Comparison of ENCODE assay signal across 16 cellular contexts in the genomic region with DNA sequence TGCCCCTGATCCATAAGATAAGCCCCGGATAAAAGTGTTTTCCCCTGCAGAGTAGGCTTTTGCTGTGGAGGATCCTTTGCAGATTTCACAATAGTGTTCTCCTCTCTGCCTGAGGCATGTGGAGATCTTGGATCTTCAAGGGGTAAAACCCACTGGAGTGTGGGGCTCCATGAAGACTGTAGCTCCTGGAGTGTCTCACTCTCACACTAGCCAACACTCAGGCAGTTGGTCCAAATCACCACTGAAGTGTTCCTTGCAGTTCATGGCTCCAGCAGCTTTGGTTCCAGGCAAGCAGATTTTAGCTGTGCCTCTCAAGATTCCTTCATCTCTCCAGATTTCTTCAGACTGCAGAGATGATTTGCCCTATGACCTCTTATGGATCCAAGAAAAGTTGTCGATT.
DNase-seq lines count a peak whose midpoint lies in the region; ATAC-seq and TF ChIP-seq lines count a peak whose summit lies in the region.
"Had no signal": no experiment of that assay in that cellular context is flagged by ENCODE, and none has a peak within 500 bp of the region (broad histone marks: within the 10 kb centered on the region; RNA-seq: fewer than 3 reads in every experiment).

No MANE protein-coding gene starts in this region.

- H4K8ac ChIP-seq in mesendoderm (ENCODE audit: low read depth, low read length) (no peak overlapping the region), trophoblast cell (ENCODE audit: low read depth, low read length) (peak overlapping the region; percentile 38)

- H3K4me3 ChIP-seq in GM23248 (no peak overlapping the region), mesendoderm (ENCODE audit: low read length) (no peak overlapping the region), trophoblast cell (ENCODE audit: low read depth, low read length) (no peak overlapping the region), transverse colon (no peak overlapping the region), upper lobe of left lung (no peak overlapping the region)

- peak overlapping the region; percentile 49 for H2BK12ac ChIP-seq in trophoblast cell (ENCODE audit: low read length)

- H3K9ac ChIP-seq in GM23248 (no peak overlapping the region), mesendoderm (ENCODE audit: low read length) (no peak overlapping the region), trophoblast cell (ENCODE audit: low read length) (no peak overlapping the region)

- H3K9me3 ChIP-seq in GM23248 (ENCODE audit: low read depth) (no peaks in the 10 kb centered on the region), trophoblast cell (ENCODE audit: insufficient read depth, low read depth, low read length) (no peaks in the 10 kb centered on the region), transverse colon (no peaks in the 10 kb centered on the region), upper lobe of left lung (no peaks in the 10 kb centered on the region)

- no peaks in the 10 kb centered on the region for H3K79me1 ChIP-seq in mesendoderm (ENCODE audit: low read length)
- H3K79me1 ChIP-seq in trophoblast cell (ENCODE audit: low read length): peaks cover 2% of the 10 kb centered on the region

- no peak for ATAC-seq in upper lobe of left lung (ENCODE audit: low FRiP score in 2 of 2)
- ATAC-seq: CD8-positive, alpha-beta T cell had no signal

- H3K27me3 ChIP-seq in GM23248 (replicated peaks; ENCODE audit: insufficient read depth) (no peaks in the 10 kb centered on the region), mesendoderm (ENCODE audit: insufficient read depth, low read length, poor library complexity) (no peaks in the 10 kb centered on the region), trophoblast cell (ENCODE audit: insufficient read depth, low read length) (no peaks in the 10 kb centered on the region), transverse colon (no peaks in the 10 kb centered on the region), upper lobe of left lung (no peaks in the 10 kb centered on the region)

- H4K91ac ChIP-seq in trophoblast cell (ENCODE audit: low read depth, low read length): no peak overlapping the region

- H3K4ac ChIP-seq in mesendoderm (ENCODE audit: low read depth, low read length): no peak overlapping the region
- H3K4ac ChIP-seq in trophoblast cell (ENCODE audit: low read depth, low read length): no peak overlapping the region

- no peak overlapping the region for H4K5ac ChIP-seq in mesendoderm (ENCODE audit: low read length)

- H3K4me1 ChIP-seq in GM23248 (ENCODE audit: insufficient read depth) (no peaks in the 10 kb centered on the region), mesendoderm (ENCODE audit: control insufficient read depth, low read depth, low read length) (no peaks in the 10 kb centered on the region), trophoblast cell (ENCODE audit: control insufficient read depth in 1 of 2, insufficient read depth in 2 of 2, low read length in 2 of 2) (no peaks in the 10 kb centered on the region), transverse colon (no peaks in the 10 kb centered on the region), upper lobe of left lung (no peaks in the 10 kb centered on the region)

- H3F3A ChIP-seq in GM23248 (ENCODE audit: insufficient read depth): no peaks in the 10 kb centered on the region

- H3K56ac ChIP-seq in mesendoderm (ENCODE audit: low read length): no peak overlapping the region

- TF ChIP-seq EP300 in transverse colon (IDR thresholded peaks at IDR 0.05; ENCODE audit: low read depth): no peak
- no peak for TF ChIP-seq EP300 in upper lobe of left lung (IDR thresholded peaks at IDR 0.05)

- H3K23ac ChIP-seq in mesendoderm (ENCODE audit: low read length) (no peak overlapping the region), trophoblast cell (ENCODE audit: low read length) (no peak overlapping the region)

- in situ Hi-C loops in GM23248 (cut with MboI): no loop called here
- in situ Hi-C loops in transverse colon (cut with MboI; ENCODE audit: low pct_ligation_motif_present in 1 of 4, low pct_unique_long_range_greater_than_20kb in 1 of 4, low sequenced_read_pairs in 3 of 4): no loop called here

- TF ChIP-seq POLR2A in transverse colon (IDR thresholded peaks at IDR 0.05): no peak
- TF ChIP-seq POLR2A in upper lobe of left lung (IDR thresholded peaks at IDR 0.05): no peak

- no peak overlapping the region for H2BK15ac ChIP-seq in mesendoderm (replicated peaks; ENCODE audit: low read depth)

- no peaks in the 10 kb centered on the region for H4K20me1 ChIP-seq in GM23248 (ENCODE audit: insufficient read depth)

- H2AFZ ChIP-seq in GM23248 (0 out of 2 replicates have a peak overlapping the region, but pooled peaks have one; percentile 9), trophoblast cell (ENCODE audit: insufficient read depth, low read length, poor library complexity) (no peak overlapping the region)

- H3K36me3 ChIP-seq in GM23248 (ENCODE audit: low read depth) (no peaks in the 10 kb centered on the region), mesendoderm (ENCODE audit: control insufficient read depth, insufficient read depth, low read length) (no peaks in the 10 kb centered on the region), trophoblast cell (ENCODE audit: control insufficient read depth in 1 of 2, insufficient read depth in 2 of 2, low read length in 2 of 2) (no peaks in the 10 kb centered on the region), transverse colon (no peaks in the 10 kb centered on the region), upper lobe of left lung (no peaks in the 10 kb centered on the region)

- H3K9me2 ChIP-seq in GM23248 (ENCODE audit: insufficient read depth): no peaks in the 10 kb centered on the region

- H3K79me2 ChIP-seq in GM23248 (ENCODE audit: insufficient read depth) (no peaks in the 10 kb centered on the region), mesendoderm (ENCODE audit: control insufficient read depth, insufficient read depth, low read length) (no peaks in the 10 kb centered on the region), trophoblast cell (ENCODE audit: control insufficient read depth, insufficient read depth, low read length, poor library complexity) (no peaks in the 10 kb centered on the region)

- H2AK5ac ChIP-seq in mesendoderm (ENCODE audit: low read length) (no peak overlapping the region), trophoblast cell (ENCODE audit: low read length) (no peak overlapping the region)

- TF ChIP-seq CTCF in transverse colon (IDR thresholded peaks at IDR 0.05) (no peak), upper lobe of left lung (IDR thresholded peaks at IDR 0.05) (no peak)

- H3K27ac ChIP-seq in GM23248 (no peak overlapping the region), mesendoderm (ENCODE audit: low read depth, low read length) (no peak overlapping the region), trophoblast cell (ENCODE audit: low read depth, low read length) (no peak overlapping the region), transverse colon (no peak overlapping the region), upper lobe of left lung (no peak overlapping the region)
- H3K27ac ChIP-seq: 22Rv1 had no signal

- H3K18ac ChIP-seq in mesendoderm (ENCODE audit: low read length) (no peak overlapping the region), trophoblast cell (ENCODE audit: low read length) (no peak overlapping the region)

- intact Hi-C loops in transverse colon (cut with DNase I; ENCODE audit: low total_unique reads): no loop called here

- no peak overlapping the region for H4K12ac ChIP-seq in trophoblast cell (ENCODE audit: low read depth, low read length)

- H2BK120ac ChIP-seq in mesendoderm (ENCODE audit: low read depth, low read length) (no peak overlapping the region), trophoblast cell (ENCODE audit: insufficient read depth, low read length, poor library complexity) (no peak overlapping the region)

- WGBS in GM23248 (ENCODE audit: low coverage in 1 of 2, low lambda C conversion rate in 2 of 2, missing lambda C conversion rate in 2 of 2), 2 experiments: 69 to 73% methylated on average over 2 of the region's 2 CpGs
- no CpG with 5 or more reads among the region's 2 CpGs for WGBS in mesendoderm (ENCODE audit: extremely low coverage, insufficient coverage, low lambda C conversion rate)
- no CpG with 5 or more reads among the region's 2 CpGs for WGBS in trophoblast cell (ENCODE audit: extremely low coverage, insufficient coverage, insufficient read length)
- 61 to 75% methylated on average over 1 to 2 of the region's 2 CpGs for WGBS in transverse colon (ENCODE audit: low coverage in 1 of 2), 2 donors
- 52 to 55% methylated on average over 2 of the region's 2 CpGs for WGBS in upper lobe of left lung, 2 donors

- DNase-seq in GM23248: no peak
- DNase-seq in RPMI7951 (ENCODE audit: low read depth): peak; percentile 18
- DNase-seq in mesendoderm: peak; percentile 9
- no peak for DNase-seq in trophoblast cell
- DNase-seq in transverse colon: no peak
- DNase-seq in epidermal melanocyte (ENCODE audit: insufficient read length, low spot score): no peak
- DNase-seq in upper lobe of left lung: no peak
- DNase-seq: CD8-positive, alpha-beta T cell; COR-L47; DMS153; DMS79 treated with DMSO at 0.1 percent for 48 hours; EL; GOT3; HCEC 1CT; HFFc6 had no signal

- H3K4me2 ChIP-seq in GM23248 (ENCODE audit: unreplicated experiment): no peak overlapping the region
- H3K4me2 ChIP-seq in mesendoderm (ENCODE audit: low read length): no peak overlapping the region
- no peak overlapping the region for H3K4me2 ChIP-seq in trophoblast cell (ENCODE audit: low read length)

- H3K14ac ChIP-seq in trophoblast cell (ENCODE audit: low read length): no peak overlapping the region

- no peak overlapping the region for H2BK5ac ChIP-seq in mesendoderm (ENCODE audit: low read length)
- H2BK5ac ChIP-seq in trophoblast cell (ENCODE audit: low read depth, low read length, poor library complexity): no peak overlapping the region

Comparison
In these comparisons a context has a peak if more than half of its experiments do, and no peak if none do; other contexts are left out.
1. DNase-seq: peak in RPMI7951 (single experiment) and mesendoderm (single experiment); none in GM23248 (single experiment), trophoblast cell (0 of 2), transverse colon (single experiment), epidermal melanocyte (single experiment) and upper lobe of left lung (0 of 2).